In genomic region chr4:186472948-186473347, GRCh38 we compare ENCODE assay signal across 8 cellular contexts.
DNase-seq lines count a peak whose midpoint lies in the region; ATAC-seq and TF ChIP-seq lines count a peak whose summit lies in the region.

No MANE protein-coding gene starts in this region.

- ATAC-seq in GM18909 (IDR thresholded peaks at IDR 0.05; ENCODE audit: poor library complexity, unreplicated experiment): no peak
- no peak for ATAC-seq in GM19452 (IDR thresholded peaks at IDR 0.05; ENCODE audit: unreplicated experiment)

- H3K9me3 ChIP-seq in DOHH2 (ENCODE audit: control insufficient read depth, insufficient read depth, low read length): no peaks in the 10 kb centered on the region
- no peaks in the 10 kb centered on the region for H3K9me3 ChIP-seq in colonic mucosa
- no peaks in the 10 kb centered on the region for H3K9me3 ChIP-seq in neural cell (ENCODE audit: low read length)

- H3K4me2 ChIP-seq in DOHH2 (ENCODE audit: low read length) (no peak overlapping the region), neural cell (ENCODE audit: low read length) (no peak overlapping the region)

- H4K20me1 ChIP-seq in DOHH2 (ENCODE audit: control insufficient read depth, insufficient read depth, low read depth, low read length) (no peaks in the 10 kb centered on the region), neural cell (ENCODE audit: insufficient read depth) (no peaks in the 10 kb centered on the region)

- no peak overlapping the region for H3K4me3 ChIP-seq in DOHH2 (ENCODE audit: low read length)
- no peak overlapping the region for H3K4me3 ChIP-seq in colonic mucosa
- no peak overlapping the region for H3K4me3 ChIP-seq in neural cell (ENCODE audit: low read length)

- TF ChIP-seq CTCF in DOHH2 (IDR thresholded peaks at IDR 0.05; ENCODE audit: low read depth, low read length, poor library complexity, severe bottlenecking) (peak; percentile 77), colonic mucosa (IDR thresholded peaks at IDR 0.05) (peak; percentile 57), neural cell (IDR thresholded peaks at IDR 0.05; ENCODE audit: poor library complexity, severe bottlenecking) (peak; percentile 72)

- no peak overlapping the region for H2AFZ ChIP-seq in neural cell (ENCODE audit: low read depth, low read length)

- H3K79me2 ChIP-seq in DOHH2 (ENCODE audit: control insufficient read depth, low read length) (no peaks in the 10 kb centered on the region), neural cell (replicated peaks; ENCODE audit: insufficient read depth, low read length) (no peaks in the 10 kb centered on the region)

- H3K9me2 ChIP-seq in DOHH2 (replicated peaks; ENCODE audit: control insufficient read depth, low read length) (no peaks in the 10 kb centered on the region), neural cell (ENCODE audit: insufficient read depth, low read length) (no peaks in the 10 kb centered on the region)

- no peaks in the 10 kb centered on the region for H3K36me3 ChIP-seq in DOHH2 (ENCODE audit: control insufficient read depth, low read length)
- H3K36me3 ChIP-seq in colonic mucosa: no peaks in the 10 kb centered on the region
- no peaks in the 10 kb centered on the region for H3K36me3 ChIP-seq in neural cell (ENCODE audit: insufficient read depth, low read length)

- peak; percentile 68 for TF ChIP-seq RAD21 in neural cell (conservative IDR thresholded peaks at IDR 0.05)

- H3K27me3 ChIP-seq in DOHH2 (ENCODE audit: control insufficient read depth, low read length): no peaks in the 10 kb centered on the region
- H3K27me3 ChIP-seq in colonic mucosa: no peaks in the 10 kb centered on the region
- no peaks in the 10 kb centered on the region for H3K27me3 ChIP-seq in neural cell (ENCODE audit: insufficient read depth, low read depth, low read length)

- TF ChIP-seq EP300 in neural cell (conservative IDR thresholded peaks at IDR 0.05; ENCODE audit: poor library complexity, severe bottlenecking): no peak

- H3K27ac ChIP-seq in DOHH2 (ENCODE audit: low read depth, low read length) (no peak overlapping the region), colonic mucosa (no peak overlapping the region), neural cell (ENCODE audit: low read length) (no peak overlapping the region)

- no peaks in the 10 kb centered on the region for H3F3A ChIP-seq in DOHH2 (ENCODE audit: control insufficient read depth, insufficient read depth)
- H3F3A ChIP-seq in neural cell (ENCODE audit: insufficient read depth, low read length, poor library complexity, severe bottlenecking): no peaks in the 10 kb centered on the region

- DNase-seq in M059J (ENCODE audit: low read depth) (peak; percentile 30), colonic mucosa (no peak), NCI-H146 (lab: John Stamatoyannopoulos, UW) (no peak), GOT3 (lab: John Stamatoyannopoulos, UW) (no peak)

- H3K4me1 ChIP-seq in DOHH2 (ENCODE audit: control insufficient read depth, low read length) (no peaks in the 10 kb centered on the region), colonic mucosa (no peaks in the 10 kb centered on the region)

- intact Hi-C loops in colonic mucosa (cut with DNase I): loop anchor here (5.0 kb wide), 1 partner anchor 114 kb away; no protein-coding TSS in a partner anchor

- H3K9ac ChIP-seq in colonic mucosa (ENCODE audit: low read depth in 2 of 2, low read length in 2 of 2) (no peak overlapping the region), neural cell (ENCODE audit: low read length) (no peak overlapping the region)

TF ChIP-seq in neural cell, 6 proteins besides CTCF, POLR2A, EP300 and RAD21:
- peak; percentile 73 for TF ChIP-seq SMC3 (conservative IDR thresholded peaks at IDR 0.05; ENCODE audit: poor library complexity)
- TF ChIP-seq TAF1 (IDR thresholded peaks at IDR 0.05; ENCODE audit: low read depth): no peak
TF ChIP-seq in neural cell: peak in this region for 1.
